In genomic region chr9:38374847-38375571, GRCh38 we compare ENCODE assay signal across 26 cellular contexts. TPM values are rescaled to one million over a fixed set of nuclear protein-coding genes. Genes with fewer than 3 reads are reported as not detected.
"Had no signal": no experiment of that assay in that cellular context is flagged by ENCODE, and none has a peak within 500 bp of the region (broad histone marks: within the 10 kb centered on the region; RNA-seq: fewer than 3 reads in every experiment).

No MANE protein-coding gene starts in this region.

- H3K4me1 ChIP-seq: colonic mucosa, pancreas, prostate gland, uterus had no signal

- H3K27me3 ChIP-seq: colonic mucosa, gastrocnemius medialis, pancreas, uterus had no signal

- H3K9me3 Mint-ChIP-seq: activated naive CD4-positive, alpha-beta T cell treated with anti-CD3 and anti-CD28 coated beads, Interleukin-2, amount 50 U/mL, for 24 hours; naive thymus-derived CD8-positive, alpha-beta T cell; stimulated activated naive B cell treated with anti-CD40 and anti-IgM and Interleukin-4, amounts not matched to agents 10 μg/mL and 1 μg/mL and 100 μg/mL, for 72 hours had no signal

- H3K4me1 Mint-ChIP-seq: activated naive CD4-positive, alpha-beta T cell treated with anti-CD3 and anti-CD28 coated beads, Interleukin-2, amount 50 U/mL, for 24 hours; stimulated activated naive B cell treated with anti-CD40 and anti-IgM and Interleukin-4, amounts not matched to agents 10 μg/mL and 1 μg/mL and 100 μg/mL, for 72 hours had no signal

- H3K36me3 ChIP-seq: colonic mucosa, gastrocnemius medialis, pancreas, prostate gland, uterus had no signal

- H3K4me3 Mint-ChIP-seq: activated naive CD4-positive, alpha-beta T cell treated with anti-CD3 and anti-CD28 coated beads, Interleukin-2, amount 50 U/mL, for 24 hours; naive thymus-derived CD8-positive, alpha-beta T cell; stimulated activated naive B cell treated with anti-CD40 and anti-IgM and Interleukin-4, amounts not matched to agents 10 μg/mL and 1 μg/mL and 100 μg/mL, for 72 hours had no signal

- DNase-seq: activated CD4-positive, alpha-beta T cell treated with anti-CD3 and anti-CD28 coated beads for 4 hours; activated CD4-positive, alpha-beta T cell treated with anti-CD3 and anti-CD28 coated beads, Interleukin-2, amount 50 U/mL, for 4 hours; activated CD8-positive, alpha-beta memory T cell treated with anti-CD3 and anti-CD28 coated beads, Interleukin-2, amount 50 U/mL, for 4 hours; activated T-cell treated with anti-CD3 and anti-CD28 coated beads, Interleukin-2, amount 50 U/mL, for 1 hour; colonic mucosa; effector CD8-positive, alpha-beta T cell; gastrocnemius medialis; hippocampal formation; left cardiac atrium; midbrain; naive thymus-derived CD8-positive, alpha-beta T cell; pancreas; stimulated activated CD4-positive, alpha-beta T cell treated with anti-CD3 and anti-CD28 coated beads, Interleukin-1b, Interleukin-23, amount 100 ng/mL, for 48 hours; stimulated activated naive B cell treated with anti-CD40 and anti-IgM and Interleukin-4, amounts not matched to agents 10 μg/mL and 1 μg/mL and 100 μg/mL, for 72 hours; trophoblast cell had no signal

- H3K4me3 ChIP-seq: colonic mucosa, gastrocnemius medialis, pancreas, prostate gland, SK-N-MC, smooth muscle cell, uterus had no signal

- H3K27ac Mint-ChIP-seq: activated naive CD4-positive, alpha-beta T cell treated with anti-CD3 and anti-CD28 coated beads, Interleukin-2, amount 50 U/mL, for 24 hours; naive thymus-derived CD8-positive, alpha-beta T cell; stimulated activated naive B cell treated with anti-CD40 and anti-IgM and Interleukin-4, amounts not matched to agents 10 μg/mL and 1 μg/mL and 100 μg/mL, for 72 hours had no signal

- H3K9me3 ChIP-seq: colonic mucosa, gastrocnemius medialis, pancreas, prostate gland, uterus had no signal

- H3K27ac ChIP-seq: colonic mucosa, gastrocnemius medialis, pancreas, prostate gland, SK-N-MC, uterus, VCaP had no signal

- ATAC-seq: gastrocnemius medialis; left cardiac atrium; naive thymus-derived CD8-positive, alpha-beta T cell; pancreas; stimulated activated naive B cell treated with anti-CD40 and anti-IgM and Interleukin-4, amounts not matched to agents 10 μg/mL and 1 μg/mL and 100 μg/mL, for 72 hours had no signal

- H3K36me3 Mint-ChIP-seq: activated naive CD4-positive, alpha-beta T cell treated with anti-CD3 and anti-CD28 coated beads, Interleukin-2, amount 50 U/mL, for 24 hours; naive thymus-derived CD8-positive, alpha-beta T cell; stimulated activated naive B cell treated with anti-CD40 and anti-IgM and Interleukin-4, amounts not matched to agents 10 μg/mL and 1 μg/mL and 100 μg/mL, for 72 hours had no signal

RNA-seq across cellular contexts. Expression of gene IGFBPL1, which starts 49.2 kb away (rescaled TPM):
- total RNA-seq: activated CD8-positive, alpha-beta memory T cell treated with anti-CD3 and anti-CD28 coated beads for 36 hours; bronchial epithelial cell; gastrocnemius medialis; lower leg skin; naive thymus-derived CD8-positive, alpha-beta T cell; T-helper 1 cell treated with Interleukin-12 subunit alpha and Interleukin-12 subunit beta and Interleukin-4 antibody, amounts not matched to agents 30 ng/mL and 1 ng/mL, for 36 hours had no signal
- polyA plus RNA-seq: keratinocyte; naive thymus-derived CD8-positive, alpha-beta T cell had no signal
